ENCODE assay signal across 1 cellular context in the genomic region with DNA sequence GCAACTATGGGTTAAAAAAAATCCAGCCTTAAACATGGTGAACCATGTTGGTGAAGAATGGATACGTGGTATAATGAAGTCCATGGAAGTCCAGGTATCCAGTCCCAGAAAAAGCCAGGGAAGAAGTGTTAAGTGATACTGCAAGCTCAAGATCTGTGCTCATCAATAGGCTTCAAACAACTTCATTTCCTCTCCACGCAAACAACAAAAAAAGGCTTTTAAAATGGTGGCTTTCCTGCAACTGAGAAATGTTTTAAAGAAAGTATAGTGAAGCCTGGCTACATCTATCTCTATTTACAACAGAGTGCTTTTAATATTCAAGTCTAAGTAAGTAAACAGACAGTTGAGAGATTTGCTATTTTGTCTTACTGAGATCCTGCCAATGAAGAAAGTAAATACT.
TF ChIP-seq lines count a peak whose summit lies in the region.

No MANE protein-coding gene starts in this region.

TF ChIP-seq in H1, 55 proteins besides CTCF, POLR2A, EP300 and RAD21:
- TF ChIP-seq, protein P1, sequence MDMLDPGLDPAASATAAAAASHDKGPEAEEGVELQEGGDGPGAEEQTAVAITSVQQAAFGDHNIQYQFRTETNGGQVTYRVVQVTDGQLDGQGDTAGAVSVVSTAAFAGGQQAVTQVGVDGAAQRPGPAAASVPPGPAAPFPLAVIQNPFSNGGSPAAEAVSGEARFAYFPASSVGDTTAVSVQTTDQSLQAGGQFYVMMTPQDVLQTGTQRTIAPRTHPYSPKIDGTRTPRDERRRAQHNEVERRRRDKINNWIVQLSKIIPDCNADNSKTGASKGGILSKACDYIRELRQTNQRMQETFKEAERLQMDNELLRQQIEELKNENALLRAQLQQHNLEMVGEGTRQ (IDR thresholded peaks at IDR 0.05; ENCODE audit: low read length) = no peak
- TF ChIP-seq CREB1 (IDR thresholded peaks at IDR 0.05) (no peak), SP2 (IDR thresholded peaks at IDR 0.05; ENCODE audit: low read length) (no peak), EZH2 (IDR thresholded peaks at IDR 0.05; ENCODE audit: low read depth, low read length, severe bottlenecking) (no peak), GTF2F1 (IDR thresholded peaks at IDR 0.05; ENCODE audit: borderline replicate concordance, low read depth, low read length) (no peak), RXRA (IDR thresholded peaks at IDR 0.05; ENCODE audit: insufficient read depth, low read depth, low read length) (no peak), SRF (IDR thresholded peaks at IDR 0.05; ENCODE audit: low read depth, low read length) (no peak), CBX8 (IDR thresholded peaks at IDR 0.05; ENCODE audit: borderline replicate concordance, low read depth, low read length) (no peak), HDAC2 (IDR thresholded peaks at IDR 0.05; ENCODE audit: borderline replicate concordance in 1 of 2, low read depth in 2 of 2, low read length in 2 of 2) (no peak)
- TF ChIP-seq, protein P2, sequence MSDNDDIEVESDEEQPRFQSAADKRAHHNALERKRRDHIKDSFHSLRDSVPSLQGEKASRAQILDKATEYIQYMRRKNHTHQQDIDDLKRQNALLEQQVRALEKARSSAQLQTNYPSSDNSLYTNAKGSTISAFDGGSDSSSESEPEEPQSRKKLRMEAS (IDR thresholded peaks at IDR 0.05) = no peak
